Comparison of ENCODE assay signal across 8 cellular contexts in the genomic region with DNA sequence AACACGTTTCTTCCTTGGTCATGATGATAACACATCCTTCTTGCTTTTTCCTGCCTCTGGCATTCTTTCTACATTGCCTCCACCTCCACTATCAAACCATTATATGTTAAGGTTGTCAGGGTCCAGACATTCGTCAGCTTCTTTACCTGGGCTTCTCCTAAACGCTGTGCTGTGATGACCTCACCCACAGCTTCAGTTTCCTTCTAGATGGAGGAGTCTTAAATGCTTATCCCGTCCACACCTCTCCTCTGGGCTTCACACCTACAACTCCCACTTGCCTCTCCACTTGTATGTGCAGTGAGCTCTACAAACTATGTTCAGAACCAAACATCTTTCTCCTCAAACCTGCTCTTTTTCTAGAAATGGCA. TPM values are rescaled to one million over a fixed set of nuclear protein-coding genes. Genes with fewer than 3 reads are reported as not detected.
DNase-seq lines count a peak whose midpoint lies in the region; TF ChIP-seq lines count a peak whose summit lies in the region.

No MANE protein-coding gene starts in this region.

- TF ChIP-seq CTCF in BJ (IDR thresholded peaks at IDR 0.05; ENCODE audit: insufficient read depth, low read depth, low read length) (no peak), astrocyte of the spinal cord (IDR thresholded peaks at IDR 0.05; ENCODE audit: low read depth, low read length) (no peak)

- DNase-seq in BJ (ENCODE audit: low read depth) (no peak), HAP-1 (ENCODE audit: low spot score in 2 of 2) (no peak), astrocyte of the spinal cord (ENCODE audit: low read depth, low spot score) (no peak), activated gamma-delta T cell treated with Interleukin-2 at 50 U/mL for 16 hours (no peak), HuH-7.5 (ENCODE audit: low spot score) (no peak), SHP77 treated with DMSO at 0.1 percent for 48 hours (lab: John Stamatoyannopoulos, UW) (no peak), GOT3 (lab: John Stamatoyannopoulos, UW) (no peak)

- no peaks in the 10 kb centered on the region for H3K9me3 ChIP-seq in HAP-1
- H3K9me3 ChIP-seq in mucosa of rectum (ENCODE audit: control insufficient read depth in 2 of 2, low read length in 2 of 2): no peaks in the 10 kb centered on the region

- H3K27me3 ChIP-seq in BJ (ENCODE audit: control insufficient read depth, insufficient read depth, low read length) (no peaks in the 10 kb centered on the region), HAP-1 (ENCODE audit: low read depth) (no peaks in the 10 kb centered on the region), mucosa of rectum (ENCODE audit: control insufficient read depth in 2 of 2, insufficient read depth in 2 of 2, low read length in 2 of 2) (no peaks in the 10 kb centered on the region)

- H3K36me3 ChIP-seq in BJ (ENCODE audit: control insufficient read depth, insufficient read depth, low read length) (no peaks in the 10 kb centered on the region), HAP-1 (replicated peaks) (peaks cover 5% of the 10 kb centered on the region; the same call in 1 of the 2 replicates), mucosa of rectum (ENCODE audit: control insufficient read depth in 2 of 2, insufficient read depth in 2 of 2, low read length in 2 of 2) (peaks cover 6 to 8% of the 10 kb centered on the region in 2 donors)

- POLR2A ChIA-PET in BJ (lab: Charles Lee): no interaction called here

- CTCF ChIA-PET in BJ (lab: Yijun Ruan, JAX): interaction anchor here (1.2 to 1.5 kb wide), 2 partner anchors 9 to 141 kb away, joined by 5 to 7 read pairs; no protein-coding TSS in a partner anchor

- peak overlapping the region; percentile 70 to 82 for H3K9ac ChIP-seq in mucosa of rectum (ENCODE audit: low read depth in 1 of 2, low read length in 2 of 2)

- in situ Hi-C loops in HAP-1 (cut with MboI; ENCODE audit: low sequenced_read_pairs) (no loop called here), astrocyte of the spinal cord (cut with HindIII; ENCODE audit: low sequenced_read_pairs) (no loop called here)

- H3K4me3 ChIP-seq in BJ (ENCODE audit: low read depth, low read length) (peak overlapping the region; percentile 62), HAP-1 (peak overlapping the region; percentile 84), astrocyte of the spinal cord (ENCODE audit: low read depth, low read length) (peak overlapping the region; percentile 86), mucosa of rectum (ENCODE audit: low read length in 2 of 2) (peak overlapping the region; percentile 75 to 100)

- H3K4me1 ChIP-seq in HAP-1: peaks cover 8% of the 10 kb centered on the region
- peaks cover 18 to 19% of the 10 kb centered on the region in 2 donors for H3K4me1 ChIP-seq in mucosa of rectum (ENCODE audit: control insufficient read depth in 2 of 2, insufficient read depth in 2 of 2, low read length in 2 of 2)

- peak overlapping the region; percentile 88 to 92 for H3K27ac ChIP-seq in mucosa of rectum (ENCODE audit: low read depth in 2 of 2, low read length in 2 of 2)

RNA-seq across cellular contexts. Expression of a gene that starts 0.7 kb away (rescaled TPM):
- 166 and 180 TPM in 2 replicates for polyA plus RNA-seq in BJ (2011; rRNA removed)
- 115 and 169 TPM in 2 replicates for polyA minus RNA-seq in BJ (2011; rRNA and poly(A)+ RNA removed)
